Comparison of ENCODE assay signal across 15 cellular contexts in the genomic region with DNA sequence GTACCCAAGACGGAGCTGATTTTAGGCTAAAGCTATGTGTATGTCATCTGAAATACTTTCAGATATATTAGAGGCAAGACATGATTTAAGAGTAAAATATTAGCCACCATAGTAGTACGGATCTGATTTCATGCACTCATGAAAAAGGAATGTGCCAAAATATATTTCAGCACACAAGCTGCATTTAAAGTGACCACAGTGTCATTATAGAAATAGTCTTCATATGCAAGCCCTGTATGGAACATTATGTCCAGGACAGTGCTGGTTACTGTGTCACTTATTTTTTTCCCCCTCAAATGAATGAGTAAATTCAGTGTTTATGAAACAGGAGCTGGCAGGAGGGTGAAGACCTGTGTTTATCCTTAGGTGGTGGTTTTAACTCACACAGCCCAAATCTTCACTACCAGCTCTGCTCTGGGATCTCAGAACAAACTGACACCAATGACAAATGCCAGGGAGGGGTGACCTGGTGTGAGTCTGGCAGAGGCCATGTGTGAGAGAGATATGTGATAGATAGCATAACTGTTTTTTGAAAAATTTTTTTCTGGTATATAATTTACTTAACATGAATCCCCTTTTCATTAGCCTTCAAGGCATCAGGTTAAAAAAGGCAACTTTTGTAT. TPM values are rescaled to one million over a fixed set of nuclear protein-coding genes. Genes with fewer than 3 reads are reported as not detected.
DNase-seq lines count a peak whose midpoint lies in the region; ATAC-seq and TF ChIP-seq lines count a peak whose summit lies in the region.
"Had no signal": no experiment of that assay in that cellular context is flagged by ENCODE, and none has a peak within 500 bp of the region (broad histone marks: within the 10 kb centered on the region; RNA-seq: fewer than 3 reads in every experiment).

No MANE protein-coding gene starts in this region.

- intact Hi-C loops in PC-9 (cut with micrococcal nuclease; ENCODE audit: unreplicated experiment), result no loop called here

- ATAC-seq in GM21576 (IDR thresholded peaks at IDR 0.05; ENCODE audit: unreplicated experiment) (no peak), GM18498 (IDR thresholded peaks at IDR 0.05; ENCODE audit: unreplicated experiment) (no peak)
- ATAC-seq: GM12878 had no signal

- BruUV-seq in PC-9 (replicated peaks; lab: Mats Ljungman, UMichigan), result no TSS peak

- no peak overlapping the region for H2BK5ac ChIP-seq in trophoblast cell (ENCODE audit: low read depth, low read length, poor library complexity)

- H3K23ac ChIP-seq in trophoblast cell (ENCODE audit: low read length), result no peak overlapping the region

- H4K91ac ChIP-seq in trophoblast cell (ENCODE audit: low read depth, low read length), result peak overlapping the region; percentile 4

- peaks cover 3% of the 10 kb centered on the region for H3K79me1 ChIP-seq in trophoblast cell (ENCODE audit: low read length)

- H3K4me2 ChIP-seq in PC-9 (peak overlapping the region; percentile 38; the same call in 1 of the 2 replicates), trophoblast cell (ENCODE audit: low read length) (no peak overlapping the region)
- H3K4me2 ChIP-seq: hepatocyte had no signal

- H4K20me1 ChIP-seq in PC-9 (ENCODE audit: insufficient read depth), result no peaks in the 10 kb centered on the region

- H3K79me2 ChIP-seq in PC-9 (ENCODE audit: low read depth) (no peaks in the 10 kb centered on the region), trophoblast cell (ENCODE audit: control insufficient read depth, insufficient read depth, low read length, poor library complexity) (no peaks in the 10 kb centered on the region)
- H3K79me2 ChIP-seq: hepatocyte had no signal

- H3K27ac ChIP-seq in PC-9, result no peak overlapping the region
- no peak overlapping the region for H3K27ac ChIP-seq in trophoblast cell (ENCODE audit: low read depth, low read length)
- no peak overlapping the region for H3K27ac ChIP-seq in WERI-Rb-1
- H3K27ac ChIP-seq: C4-2B, hepatocyte had no signal

- H3K4me1 ChIP-seq in PC-9 (replicated peaks; ENCODE audit: insufficient read depth) (peaks cover 30% of the 10 kb centered on the region), trophoblast cell (ENCODE audit: control insufficient read depth in 1 of 2, insufficient read depth in 2 of 2, low read length in 2 of 2) (peaks cover 3 to 8% of the 10 kb centered on the region in 2 experiments)

- peak; percentile 26 for DNase-seq in GM03348 (ENCODE audit: low spot score)
- DNase-seq in PC-9, result peak in 1 of 2 experiments; percentile 48
- peak; percentile 61 for DNase-seq in dedifferentiated amniotic fluid mesenchymal stem cell (ENCODE audit: extremely low spot score)
- peak in 1 of 2 donors; percentile 32 for DNase-seq in trophoblast cell
- no peak for DNase-seq in WERI-Rb-1
- no peak for DNase-seq in DMS53 (lab: John Stamatoyannopoulos, UW)
- DNase-seq: activated naive CD4-positive, alpha-beta T cell treated with anti-CD3 and anti-CD28 coated beads, Interleukin-2, amount 50 U/mL, for 16 hours; central memory CD4-positive, alpha-beta T cell; DMS79 treated with DMSO at 0.1 percent for 48 hours; NCI-H226 had no signal

- H2BK12ac ChIP-seq in trophoblast cell (ENCODE audit: low read length), result no peak overlapping the region

- no peak overlapping the region for H3K9ac ChIP-seq in trophoblast cell (ENCODE audit: low read length)

- TF ChIP-seq CTCF in PC-9 (conservative IDR thresholded peaks at IDR 0.05) (no peak), WERI-Rb-1 (IDR thresholded peaks at IDR 0.05; ENCODE audit: low read depth, low read length) (no peak)

- H4K8ac ChIP-seq in trophoblast cell (ENCODE audit: low read depth, low read length), result no peak overlapping the region

- CTCF ChIA-PET in PC-9 (lab: Charles Lee), result interaction anchor here (0.6 kb wide), 1 partner anchor 907 kb away, joined by 4 read pairs; no protein-coding TSS in a partner anchor

- H3K27me3 ChIP-seq in PC-9 (ENCODE audit: insufficient read depth, low read depth) (no peaks in the 10 kb centered on the region), trophoblast cell (ENCODE audit: insufficient read depth, low read length) (no peaks in the 10 kb centered on the region), WERI-Rb-1 (ENCODE audit: insufficient read depth, low read depth, severe bottlenecking) (peaks cover 9% of the 10 kb centered on the region)
- H3K27me3 ChIP-seq: hepatocyte had no signal

- H2BK120ac ChIP-seq in trophoblast cell (ENCODE audit: insufficient read depth, low read length, poor library complexity), result no peak overlapping the region

- no peaks in the 10 kb centered on the region for H3K9me2 ChIP-seq in PC-9 (ENCODE audit: insufficient read depth)

- H3K36me3 ChIP-seq in PC-9 (ENCODE audit: low read depth) (no peaks in the 10 kb centered on the region), trophoblast cell (ENCODE audit: control insufficient read depth in 1 of 2, insufficient read depth in 2 of 2, low read length in 2 of 2) (no peaks in the 10 kb centered on the region), WERI-Rb-1 (no peaks in the 10 kb centered on the region)

- POLR2A ChIA-PET in PC-9 (lab: Charles Lee; ENCODE audit: unreplicated experiment), result interaction anchor here (0.8 kb wide), 1 partner anchor 22 kb away, joined by 5 read pairs; no protein-coding TSS in a partner anchor

- H2AFZ ChIP-seq in PC-9 (no peak overlapping the region), trophoblast cell (ENCODE audit: insufficient read depth, low read length, poor library complexity) (no peak overlapping the region)
- H2AFZ ChIP-seq: hepatocyte had no signal

- H4K12ac ChIP-seq in trophoblast cell (ENCODE audit: low read depth, low read length), result no peak overlapping the region

- H3F3A ChIP-seq in PC-9 (ENCODE audit: insufficient read depth, low read depth), result no peaks in the 10 kb centered on the region; the same call in 1 of the 2 replicates

- no CpG with 5 or more reads among the region's 2 CpGs for whole genome bisulfite sequencing in trophoblast cell (ENCODE audit: extremely low coverage, insufficient coverage, insufficient read length)

- no peak overlapping the region for H3K18ac ChIP-seq in trophoblast cell (ENCODE audit: low read length)

- no peak overlapping the region for H2AK5ac ChIP-seq in trophoblast cell (ENCODE audit: low read length)

- H3K9me3 ChIP-seq in PC-9 (ENCODE audit: insufficient read depth, low read depth) (no peaks in the 10 kb centered on the region), trophoblast cell (ENCODE audit: insufficient read depth, low read depth, low read length) (no peaks in the 10 kb centered on the region), WERI-Rb-1 (ENCODE audit: severe bottlenecking) (no peaks in the 10 kb centered on the region)

- H3K4me3 ChIP-seq in PC-9 (no peak overlapping the region), trophoblast cell (ENCODE audit: low read depth, low read length) (no peak overlapping the region), WERI-Rb-1 (ENCODE audit: low read depth, low read length) (no peak overlapping the region)
- H3K4me3 ChIP-seq: GM12878, hepatocyte had no signal

- H3K14ac ChIP-seq in trophoblast cell (ENCODE audit: low read length), result no peak overlapping the region

- H3K4ac ChIP-seq in trophoblast cell (ENCODE audit: low read depth, low read length), result no peak overlapping the region

RNA-seq across cellular contexts. Expression of a gene that starts 51.7 kb away (rescaled TPM):
- 0.09 TPM in 1 of 2 replicates, not detected in the other for total RNA-seq in PC-9 (2021)
- polyA plus RNA-seq in trophoblast cell (2013), result 3.2 and 3.3 TPM in 2 replicates

Comparison
In these comparisons a context has a peak if more than half of its experiments do, and no peak if none do; other contexts are left out.
1. DNase-seq: peak in GM03348 (single experiment) and dedifferentiated amniotic fluid mesenchymal stem cell (single experiment); none in WERI-Rb-1 (single experiment) and DMS53 (single experiment).